16 cellular contexts compared by ENCODE assay signal in the genomic region with DNA sequence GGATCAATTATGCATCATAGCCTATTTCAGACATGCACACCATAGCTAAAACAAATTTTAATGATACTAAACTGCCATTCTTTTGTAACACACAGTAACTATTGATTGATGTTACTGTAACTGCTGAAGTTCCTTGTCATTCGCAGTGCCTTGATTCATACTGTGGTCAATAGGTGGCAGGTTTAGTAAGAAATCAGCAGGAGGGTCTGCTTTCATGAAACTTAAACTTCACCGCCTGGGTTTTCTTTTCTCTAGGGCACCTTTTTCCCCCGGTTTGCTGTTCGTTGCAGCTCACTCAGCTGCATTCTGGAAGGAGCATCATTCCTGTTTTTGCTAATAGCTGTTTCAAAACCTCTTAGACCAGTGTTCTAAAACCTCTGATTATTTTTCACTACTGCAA.
"Had no signal": no experiment of that assay in that cellular context is flagged by ENCODE, and none has a peak within 500 bp of the region (broad histone marks: within the 10 kb centered on the region; RNA-seq: fewer than 3 reads in every experiment).

No MANE protein-coding gene starts in this region.

- H3K27me3 Mint-ChIP-seq: activated B cell treated with CpG ODN at 0.5 μM for 24 hours; activated CD8-positive, alpha-beta T cell treated with anti-CD3 and anti-CD28 coated beads for 36 hours; activated T-cell treated with anti-CD3 and anti-CD28 coated beads, Interleukin-2, amount 50 U/mL, for 24 hours; central memory CD8-positive, alpha-beta T cell; stimulated activated naive B cell treated with anti-CD40 and anti-IgM and Interleukin-4, amounts not matched to agents 10 μg/mL and 1 μg/mL and 100 μg/mL, for 72 hours had no signal

- H3K4me1 ChIP-seq: esophagus muscularis mucosa, gastroesophageal sphincter, heart left ventricle, lower lobe of right lung had no signal

- H3K4me1 Mint-ChIP-seq: activated B cell treated with CpG ODN at 0.5 μM for 24 hours; natural killer cell; stimulated activated naive B cell treated with anti-CD40 and anti-IgM and Interleukin-4, amounts not matched to agents 10 μg/mL and 1 μg/mL and 100 μg/mL, for 72 hours had no signal

- H3K36me3 Mint-ChIP-seq: natural killer cell had no signal

- H3K36me3 ChIP-seq: esophagus muscularis mucosa, gastroesophageal sphincter, heart left ventricle, lower lobe of right lung had no signal

- H3K27ac ChIP-seq: esophagus muscularis mucosa, gastroesophageal sphincter, heart left ventricle, lower lobe of right lung had no signal

- H3K27ac Mint-ChIP-seq: activated B cell treated with CpG ODN at 0.5 μM for 24 hours; activated CD8-positive, alpha-beta T cell treated with anti-CD3 and anti-CD28 coated beads for 36 hours; activated naive CD4-positive, alpha-beta T cell treated with anti-CD3 and anti-CD28 coated beads for 36 hours; activated T-cell treated with anti-CD3 and anti-CD28 coated beads, Interleukin-2, amount 50 U/mL, for 24 hours; activated T-helper 2 cell treated with anti-CD3 and anti-CD28 coated beads, Interferon-gamma antibody, Interleukin-2, Interleukin-4, amounts not matched to agents 10 μg/mL and 5 μg/mL and 100 μg/mL, durations not matched to agents 14 hours and 24 hours and 36 hours; natural killer cell; stimulated activated naive B cell treated with anti-CD40 and anti-IgM and Interleukin-4, amounts not matched to agents 10 μg/mL and 1 μg/mL and 100 μg/mL, for 72 hours had no signal

- DNase-seq: activated B cell treated with CpG ODN at 0.5 μM for 24 hours; activated CD4-positive, alpha-beta T cell treated with anti-CD3 and anti-CD28 coated beads for 48 hours; activated CD8-positive, alpha-beta T cell treated with anti-CD3 and anti-CD28 coated beads for 36 hours; activated naive CD4-positive, alpha-beta T cell treated with anti-CD3 and anti-CD28 coated beads for 36 hours; activated T-cell treated with anti-CD3 and anti-CD28 coated beads, Interleukin-2, amount 50 U/mL, for 24 hours; effector CD4-positive, alpha-beta T cell; heart left ventricle; left cardiac atrium; lower lobe of right lung; natural killer cell; retina; stimulated activated naive B cell treated with anti-CD40 and anti-IgM and Interleukin-4, amounts not matched to agents 10 μg/mL and 1 μg/mL and 100 μg/mL, for 72 hours had no signal

- H3K9me3 ChIP-seq: gastroesophageal sphincter had no signal

- H3K9me3 Mint-ChIP-seq: activated B cell treated with CpG ODN at 0.5 μM for 24 hours; activated CD8-positive, alpha-beta T cell treated with anti-CD3 and anti-CD28 coated beads for 36 hours; activated naive CD4-positive, alpha-beta T cell treated with anti-CD3 and anti-CD28 coated beads for 36 hours; activated T-cell treated with anti-CD3 and anti-CD28 coated beads, Interleukin-2, amount 50 U/mL, for 24 hours; activated T-helper 2 cell treated with anti-CD3 and anti-CD28 coated beads, Interferon-gamma antibody, Interleukin-2, Interleukin-4, amounts not matched to agents 10 μg/mL and 5 μg/mL and 100 μg/mL, durations not matched to agents 14 hours and 24 hours and 36 hours; central memory CD8-positive, alpha-beta T cell had no signal

- H3K4me3 Mint-ChIP-seq: activated B cell treated with CpG ODN at 0.5 μM for 24 hours; activated CD8-positive, alpha-beta T cell treated with anti-CD3 and anti-CD28 coated beads for 36 hours; activated naive CD4-positive, alpha-beta T cell treated with anti-CD3 and anti-CD28 coated beads for 36 hours; activated T-cell treated with anti-CD3 and anti-CD28 coated beads, Interleukin-2, amount 50 U/mL, for 24 hours; central memory CD8-positive, alpha-beta T cell; natural killer cell; stimulated activated naive B cell treated with anti-CD40 and anti-IgM and Interleukin-4, amounts not matched to agents 10 μg/mL and 1 μg/mL and 100 μg/mL, for 72 hours had no signal

- ATAC-seq: activated CD8-positive, alpha-beta T cell treated with anti-CD3 and anti-CD28 coated beads for 36 hours; gastroesophageal sphincter; heart left ventricle; left cardiac atrium; lower lobe of right lung; natural killer cell; stimulated activated naive B cell treated with anti-CD40 and anti-IgM and Interleukin-4, amounts not matched to agents 10 μg/mL and 1 μg/mL and 100 μg/mL, for 72 hours had no signal

- H3K27me3 ChIP-seq: esophagus muscularis mucosa, gastroesophageal sphincter, heart left ventricle had no signal

- H3K4me3 ChIP-seq: esophagus muscularis mucosa, gastroesophageal sphincter, heart left ventricle, lower lobe of right lung had no signal
